In genomic region chr3:193228206-193228605, GRCh38 we compare ENCODE assay signal across 26 cellular contexts. TPM values are rescaled to one million over a fixed set of nuclear protein-coding genes. Genes with fewer than 3 reads are reported as not detected.
"Had no signal": no experiment of that assay in that cellular context is flagged by ENCODE, and none has a peak within 500 bp of the region (broad histone marks: within the 10 kb centered on the region; RNA-seq: fewer than 3 reads in every experiment).

No MANE protein-coding gene starts in this region.

- H3K27ac Mint-ChIP-seq: mesothelial cell of epicardium; natural killer cell; nephron progenitor cell; progenitor cell of endocrine pancreas; stimulated activated effector memory CD8-positive, alpha-beta T cell treated with anti-CD3 and anti-CD28 coated beads, Interleukin-12 subunit alpha, Interleukin-12 subunit beta, amount 100 ng/mL, for 72 hours; stimulated activated naive CD8-positive, alpha-beta T cell treated with anti-CD3 and anti-CD28 coated beads, Interleukin-15, Interleukin-2, amounts not matched to agents 100 ng/mL and 50 ng/mL, for 24 hours had no signal

- H3K27me3 Mint-ChIP-seq: progenitor cell of endocrine pancreas had no signal

- H3K9me3 ChIP-seq: left ventricle myocardium inferior, ovary, right atrium auricular region, right lobe of liver, suprapubic skin, thoracic aorta, tibial artery, upper lobe of right lung had no signal

- H3K27ac ChIP-seq: hepatocyte, left ventricle myocardium inferior, ovary, right atrium auricular region, right lobe of liver, suprapubic skin, thoracic aorta, tibial artery, upper lobe of right lung had no signal

- H3K9me3 Mint-ChIP-seq: mesothelial cell of epicardium; nephron progenitor cell; stimulated activated effector memory CD8-positive, alpha-beta T cell treated with anti-CD3 and anti-CD28 coated beads, Interleukin-12 subunit alpha, Interleukin-12 subunit beta, amount 100 ng/mL, for 72 hours; stimulated activated naive CD8-positive, alpha-beta T cell treated with anti-CD3 and anti-CD28 coated beads, Interleukin-15, Interleukin-2, amounts not matched to agents 100 ng/mL and 50 ng/mL, for 24 hours had no signal

- H3K36me3 Mint-ChIP-seq: mesothelial cell of epicardium; naive B cell; natural killer cell; stimulated activated effector memory CD8-positive, alpha-beta T cell treated with anti-CD3 and anti-CD28 coated beads, Interleukin-12 subunit alpha, Interleukin-12 subunit beta, amount 100 ng/mL, for 72 hours had no signal

- H3K36me3 ChIP-seq: left ventricle myocardium inferior, ovary, right atrium auricular region, right lobe of liver, suprapubic skin, thoracic aorta, tibial artery, upper lobe of right lung had no signal

- H3K27me3 ChIP-seq: hepatocyte, ovary, right atrium auricular region, right lobe of liver, suprapubic skin, tibial artery had no signal

- H3K4me3 Mint-ChIP-seq: mesothelial cell of epicardium; natural killer cell; nephron progenitor cell; stimulated activated effector memory CD8-positive, alpha-beta T cell treated with anti-CD3 and anti-CD28 coated beads, Interleukin-12 subunit alpha, Interleukin-12 subunit beta, amount 100 ng/mL, for 72 hours; stimulated activated naive CD8-positive, alpha-beta T cell treated with anti-CD3 and anti-CD28 coated beads, Interleukin-15, Interleukin-2, amounts not matched to agents 100 ng/mL and 50 ng/mL, for 24 hours had no signal

- H3K79me2 ChIP-seq: hepatocyte had no signal

- H3K4me1 Mint-ChIP-seq: naive B cell; natural killer cell; stimulated activated effector memory CD8-positive, alpha-beta T cell treated with anti-CD3 and anti-CD28 coated beads, Interleukin-12 subunit alpha, Interleukin-12 subunit beta, amount 100 ng/mL, for 72 hours had no signal

- H2AFZ ChIP-seq: hepatocyte had no signal

- ATAC-seq: natural killer cell; right lobe of liver; stimulated activated effector memory CD8-positive, alpha-beta T cell treated with anti-CD3 and anti-CD28 coated beads, Interleukin-12 subunit alpha, Interleukin-12 subunit beta, amount 100 ng/mL, for 72 hours; upper lobe of right lung had no signal

- DNase-seq: islet precursor cell; left ventricle myocardium inferior; mesendoderm; naive B cell; natural killer cell; nephron progenitor cell; ovary; right lobe of liver; stimulated activated CD4-positive, alpha-beta T cell treated with anti-CD3 and anti-CD28 coated beads, Interleukin-12 subunit alpha, Interleukin-12 subunit beta, amount 100 ng/mL, for 4 hours; stimulated activated CD4-positive, alpha-beta T cell treated with anti-CD3 and anti-CD28 coated beads, Interleukin-15, amount 100 ng/mL, for 24 hours; stimulated activated CD4-positive, alpha-beta T cell treated with anti-CD3 and anti-CD28 coated beads, Interleukin-2, amount 100 ng/mL, for 24 hours; stimulated activated CD4-positive, alpha-beta T cell treated with anti-CD3 and anti-CD28 coated beads, Interleukin-4, amount 100 ng/mL, for 1 hour; stimulated activated naive CD4-positive, alpha-beta T cell; tibial artery; trophoblast cell; upper lobe of right lung had no signal

- H3K4me3 ChIP-seq: hepatocyte, left ventricle myocardium inferior, lung, ovary, right atrium auricular region, right lobe of liver, smooth muscle cell, suprapubic skin, thoracic aorta, tibial artery, upper lobe of right lung had no signal

- H3K4me2 ChIP-seq: hepatocyte, smooth muscle cell had no signal

- H3K4me1 ChIP-seq: left ventricle myocardium inferior, right atrium auricular region, right lobe of liver, suprapubic skin, tibial artery, upper lobe of right lung had no signal

RNA-seq across cellular contexts. Expression of gene PLAAT1, which starts 12.8 kb away (rescaled TPM):
- total RNA-seq: natural killer cell, thoracic aorta had no signal
